ENCODE assay signal across 22 cellular contexts in the genomic region with DNA sequence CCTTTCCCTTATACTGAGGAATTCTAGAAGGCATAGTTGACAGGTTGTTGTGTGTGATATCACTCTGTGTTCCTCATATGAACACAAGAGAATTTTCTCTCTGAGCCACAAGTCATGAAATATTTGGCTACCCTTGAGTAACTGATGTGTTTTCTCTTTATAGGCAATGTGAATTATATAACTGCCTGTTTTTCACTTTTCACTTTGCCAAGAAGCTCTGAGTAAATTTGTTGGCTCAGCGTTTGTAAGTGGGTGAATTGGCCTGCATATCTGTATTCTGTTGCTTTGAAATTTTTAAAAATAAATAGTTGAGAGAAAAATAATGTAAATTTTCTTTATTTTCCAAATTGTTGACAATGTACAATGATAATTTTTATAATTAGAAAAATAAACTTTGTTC. TPM values are rescaled to one million over a fixed set of nuclear protein-coding genes. Genes with fewer than 3 reads are reported as not detected.
DNase-seq lines count a peak whose midpoint lies in the region; ATAC-seq, FAIRE-seq and TF ChIP-seq lines count a peak whose summit lies in the region.
"Had no signal": no experiment of that assay in that cellular context is flagged by ENCODE, and none has a peak within 500 bp of the region (broad histone marks: within the 10 kb centered on the region; RNA-seq: fewer than 3 reads in every experiment).

No MANE protein-coding gene starts in this region.

- H3K4me3 ChIP-seq in MM.1S (ENCODE audit: low read length) = no peak overlapping the region
- no peak overlapping the region for H3K4me3 ChIP-seq in dorsolateral prefrontal cortex
- no peak overlapping the region for H3K4me3 ChIP-seq in pancreas
- no peak overlapping the region for H3K4me3 ChIP-seq in vagina
- H3K4me3 ChIP-seq: A549, GM23248, HAP-1, Peyer's patch had no signal

- no peak for ATAC-seq in pancreas
- ATAC-seq in T-helper 17 cell = no peak
- ATAC-seq: A549, Right ventricle myocardium inferior had no signal

- intact Hi-C loops in dorsolateral prefrontal cortex (cut with DNase I) = no loop called here
- intact Hi-C loops in pancreas (cut with DNase I) = no loop called here
- intact Hi-C loops in vagina (cut with DNase I) = no loop called here

- peaks cover 8% of the 10 kb centered on the region for H3F3A ChIP-seq in MM.1S (ENCODE audit: insufficient read depth, low read length)

- H4K20me1 ChIP-seq in MM.1S (ENCODE audit: insufficient read depth, low read length) = no peaks in the 10 kb centered on the region

- H3K9me3 ChIP-seq in MM.1S (replicated peaks; ENCODE audit: insufficient read depth, low read length) = no peaks in the 10 kb centered on the region
- H3K9me3 ChIP-seq in pancreas = no peaks in the 10 kb centered on the region
- no peaks in the 10 kb centered on the region for H3K9me3 ChIP-seq in vagina
- H3K9me3 ChIP-seq in T-helper 17 cell (ENCODE audit: control insufficient read depth, low read length, poor library complexity, severe bottlenecking) = no peaks in the 10 kb centered on the region
- H3K9me3 ChIP-seq: A549, HAP-1, Peyer's patch had no signal

- no peaks in the 10 kb centered on the region for H3K9me2 ChIP-seq in MM.1S (replicated peaks; ENCODE audit: insufficient read depth, low read length)

- H3K79me2 ChIP-seq in MM.1S (ENCODE audit: low read length) = no peaks in the 10 kb centered on the region

- H3K27ac Mint-ChIP-seq in T-helper 17 cell = no peak overlapping the region
- H3K27ac Mint-ChIP-seq: CD8-positive, alpha-beta memory T cell had no signal

- no peaks in the 10 kb centered on the region for H3K27me3 Mint-ChIP-seq in T-helper 17 cell
- H3K27me3 Mint-ChIP-seq: CD8-positive, alpha-beta memory T cell had no signal

- FAIRE-seq in pancreas (lab: Jason Lieb, UNC) = peak; percentile 56
- FAIRE-seq: A549 had no signal

- TF ChIP-seq CTCF in MM.1S (IDR thresholded peaks at IDR 0.05; ENCODE audit: low read length) (no peak), dorsolateral prefrontal cortex (IDR thresholded peaks at IDR 0.05 in 54 of 56, conservative IDR thresholded peaks at IDR 0.05 in 2 of 56; ENCODE audit: low read depth in 1 of 56, partially characterized antibody in 56 of 56) (no peak), pancreas (IDR thresholded peaks at IDR 0.05) (no peak), vagina (IDR thresholded peaks at IDR 0.05) (no peak)

- no peak overlapping the region for H3K4me3 Mint-ChIP-seq in T-helper 17 cell
- H3K4me3 Mint-ChIP-seq: CD8-positive, alpha-beta memory T cell had no signal

- H3K27ac ChIP-seq in MM.1S (ENCODE audit: low read length) (no peak overlapping the region), dorsolateral prefrontal cortex (peak overlapping the region in 38 of 59 donors; percentile 5 to 80 (median 50)), pancreas (no peak overlapping the region), vagina (no peak overlapping the region)
- H3K27ac ChIP-seq: A549, GM23248, HL-60, Peyer's patch had no signal

- H3K36me3 ChIP-seq in MM.1S (replicated peaks; ENCODE audit: insufficient read depth, low read length) = no peaks in the 10 kb centered on the region
- H3K36me3 ChIP-seq in pancreas = no peaks in the 10 kb centered on the region
- H3K36me3 ChIP-seq in vagina = no peaks in the 10 kb centered on the region
- H3K36me3 ChIP-seq: HAP-1, Peyer's patch had no signal

- H3K4me2 ChIP-seq in MM.1S (ENCODE audit: low read depth, low read length) = no peak overlapping the region
- H3K4me2 ChIP-seq: A549 had no signal

- 48 to 51% methylated on average over 1 of the region's 1 CpG for WGBS in pancreas, 2 donors

- peaks cover 5% of the 10 kb centered on the region for H3K36me3 Mint-ChIP-seq in T-helper 17 cell (ENCODE audit: low read depth)

- H3K4me1 ChIP-seq in MM.1S (ENCODE audit: low read length) (peaks cover 12% of the 10 kb centered on the region; the same call in 1 of the 2 replicates), pancreas (peaks cover 6 to 8% (median 7%) of the 10 kb centered on the region in 3 donors), vagina (peaks cover 16% of the 10 kb centered on the region)

- H3K27me3 ChIP-seq in MM.1S (replicated peaks; ENCODE audit: insufficient read depth, low read length) (no peaks in the 10 kb centered on the region), dorsolateral prefrontal cortex (no peaks in the 10 kb centered on the region), pancreas (no peaks in the 10 kb centered on the region), vagina (no peaks in the 10 kb centered on the region)
- H3K27me3 ChIP-seq: Peyer's patch had no signal

- no peak overlapping the region for H3K9ac ChIP-seq in MM.1S (ENCODE audit: low read length)
- H3K9ac ChIP-seq: GM23248 had no signal

- TF ChIP-seq POLR2A in vagina (IDR thresholded peaks at IDR 0.05) = no peak

- peak; percentile 17 for DNase-seq in Ammon's horn (ENCODE audit: low spot score)
- DNase-seq in MM.1S = peak; percentile 20
- no peak for DNase-seq in dorsolateral prefrontal cortex
- DNase-seq in pancreas = no peak
- DNase-seq in activated T-cell treated with anti-CD3 and anti-CD28 coated beads, Interleukin-2, amount 50 U/mL, for 48 hours = no peak
- DNase-seq in vagina (ENCODE audit: extremely low spot score in 2 of 2) = no peak
- no peak for DNase-seq in T-helper 17 cell
- DNase-seq: C1 segment of cervical spinal cord; CD8-positive, alpha-beta memory T cell; DMS79; GM23248; IMR-90; Karpas-422; NCI-H1092; NCI-H1436 treated with DMSO at 0.1 percent for 48 hours; NCI-H2029; NK-92 treated with Interleukin-12 subunit alpha and Interleukin-12 subunit beta, amount 100 ng/mL, for 24 hours; Peyer's patch had no signal

- peaks cover 24% of the 10 kb centered on the region for H3K4me1 Mint-ChIP-seq in T-helper 17 cell

- no peak overlapping the region for H2AFZ ChIP-seq in MM.1S (ENCODE audit: low read length)
- H2AFZ ChIP-seq: GM23248 had no signal

RNA-seq across cellular contexts. Expression of a gene that starts 5.2 kb away (rescaled TPM):
- total RNA-seq in dorsolateral prefrontal cortex (100 to 1,000 TPM in 1 of 120 experiments, 10 to 100 TPM in 119; 34.8 to 100 (median 67.6) TPM), pancreas (10 to 100 TPM in 1 of 6 donors, 1 to 10 TPM in 5; 5.9 to 11.0 (median 8.0) TPM), vagina (24.1 TPM), T-helper 17 cell (10 to 100 TPM; 61.3 to 63.5 TPM)
- 1 to 10 TPM; 2.2 to 2.3 TPM for polyA plus RNA-seq in pancreas

RNA-seq across cellular contexts. Expression of a gene that starts 58.0 kb away (rescaled TPM):
- total RNA-seq in dorsolateral prefrontal cortex (100 to 1,000 TPM in 2 of 120 experiments, 10 to 100 TPM in 118; 49.0 to 105 (median 77.9) TPM), pancreas (10 to 100 TPM; 16.6 to 32.6 (median 20.4) TPM), vagina (59.7 TPM), T-helper 17 cell (10 to 100 TPM; 22.4 to 27.7 TPM)
- polyA plus RNA-seq in pancreas = 10 to 100 TPM; 26.7 to 36.5 TPM

Comparison
In these comparisons a context has a peak if more than half of its experiments do, and no peak if none do; other contexts are left out.
1. DNase-seq: peak in Ammon's horn (single experiment) and MM.1S (single experiment); none in dorsolateral prefrontal cortex (0 of 10), pancreas (0 of 6), activated T-cell treated with anti-CD3 and anti-CD28 coated beads, Interleukin-2, amount 50 U/mL, for 48 hours (0 of 2), vagina (0 of 2) and T-helper 17 cell (0 of 3).
2. H3K27ac ChIP-seq: peak in dorsolateral prefrontal cortex (38 of 59); none in MM.1S (single experiment), pancreas (0 of 4) and vagina (single experiment).